ENCODE assay signal across 15 cellular contexts in genomic region chr2:199310654-199311275, GRCh38.
DNase-seq lines count a peak whose midpoint lies in the region; ATAC-seq and TF ChIP-seq lines count a peak whose summit lies in the region.
"Had no signal": no experiment of that assay in that cellular context is flagged by ENCODE, and none has a peak within 500 bp of the region (broad histone marks: within the 10 kb centered on the region; RNA-seq: fewer than 3 reads in every experiment).

No MANE protein-coding gene starts in this region.

- TF ChIP-seq POLR2A in adrenal gland (IDR thresholded peaks at IDR 0.05), result no peak

- no peaks in the 10 kb centered on the region for H3K27me3 ChIP-seq in adrenal gland

- CTCF ChIA-PET in WTC11 (lab: Charles Lee), result no interaction called here

- no peaks in the 10 kb centered on the region for H3K9me3 ChIP-seq in adrenal gland (replicated peaks in 1 of 3)

- H3K27me3 Mint-ChIP-seq in WTC11 (ENCODE audit: low read depth), result no peaks in the 10 kb centered on the region
- H3K27me3 Mint-ChIP-seq: activated naive CD8-positive, alpha-beta T cell treated with anti-CD3 and anti-CD28 coated beads, Interleukin-2, amount 10 ng/mL, durations not matched to agents 7 days and 5 days; IgD-negative memory B cell had no signal

- peaks cover 7% of the 10 kb centered on the region; the same call in 1 of the 2 replicates for H3K36me3 Mint-ChIP-seq in WTC11
- H3K36me3 Mint-ChIP-seq: activated naive CD8-positive, alpha-beta T cell treated with anti-CD3 and anti-CD28 coated beads, Interleukin-2, amount 10 ng/mL, durations not matched to agents 7 days and 5 days; IgD-negative memory B cell had no signal

- TF ChIP-seq CTCF in WTC11 (IDR thresholded peaks at IDR 0.05) (no peak), adrenal gland (IDR thresholded peaks at IDR 0.05) (no peak)

- DNase-seq in DMS53 (lab: John Stamatoyannopoulos, UW) (peak; percentile 72), NCI-H187 (lab: John Stamatoyannopoulos, UW) (peak; percentile 74 to 81), NCI-H510A (lab: John Stamatoyannopoulos, UW) (peak; percentile 85), WTC11 (ENCODE audit: low spot score) (no peak), adrenal gland (no peak), COLO829 (ENCODE audit: low spot score) (no peak), SKM-1 treated with dmso at 0.1 percent for 144 hours (lab: John Stamatoyannopoulos, UW; ENCODE audit: unreplicated experiment) (no peak), AG20443 (ENCODE audit: low spot score) (no peak)
- DNase-seq: activated CD4-positive, CD25-positive, alpha-beta regulatory T cell; activated naive CD8-positive, alpha-beta T cell treated with anti-CD3 and anti-CD28 coated beads, Interleukin-2, amount 10 ng/mL, durations not matched to agents 7 days and 5 days; MM.1S; Right ventricle myocardium superior; stimulated activated CD4-positive, alpha-beta T cell treated with anti-CD3 and anti-CD28 coated beads, Interleukin-4, amount 100 ng/mL, for 1 hour; T-helper 2 cell had no signal

- intact Hi-C loops in adrenal gland (cut with DNase I), result no loop called here

- no peaks in the 10 kb centered on the region for H3K9me3 Mint-ChIP-seq in WTC11
- H3K9me3 Mint-ChIP-seq: activated naive CD8-positive, alpha-beta T cell treated with anti-CD3 and anti-CD28 coated beads, Interleukin-2, amount 10 ng/mL, durations not matched to agents 7 days and 5 days had no signal

- H3K4me1 ChIP-seq in adrenal gland (replicated peaks in 1 of 2), result peaks cover 0 to 7% of the 10 kb centered on the region in 2 donors

- H3K27ac Mint-ChIP-seq in WTC11, result peak overlapping the region; percentile 76; the same call in 1 of the 2 replicates
- H3K27ac Mint-ChIP-seq: activated naive CD8-positive, alpha-beta T cell treated with anti-CD3 and anti-CD28 coated beads, Interleukin-2, amount 10 ng/mL, durations not matched to agents 7 days and 5 days; IgD-negative memory B cell had no signal

- no peak overlapping the region for H3K27ac ChIP-seq in adrenal gland

- POLR2A ChIA-PET in WTC11 (lab: Charles Lee), result no interaction called here

- H3K36me3 ChIP-seq in adrenal gland (replicated peaks in 1 of 2), result no peaks in the 10 kb centered on the region

- H3K4me3 Mint-ChIP-seq in WTC11, result no peak overlapping the region
- H3K4me3 Mint-ChIP-seq: activated naive CD8-positive, alpha-beta T cell treated with anti-CD3 and anti-CD28 coated beads, Interleukin-2, amount 10 ng/mL, durations not matched to agents 7 days and 5 days; IgD-negative memory B cell had no signal

- no peaks in the 10 kb centered on the region for H3K4me1 Mint-ChIP-seq in WTC11
- H3K4me1 Mint-ChIP-seq: activated naive CD8-positive, alpha-beta T cell treated with anti-CD3 and anti-CD28 coated beads, Interleukin-2, amount 10 ng/mL, durations not matched to agents 7 days and 5 days had no signal

- WGBS in adrenal gland, 4 donors, result 85 to 89% (median 87%) methylated on average over 4 to 5 of the region's 5 CpGs

- no peak overlapping the region for H3K4me3 ChIP-seq in adrenal gland

- ATAC-seq in WTC11, result no peak

TF ChIP-seq in WTC11, 78 proteins besides CTCF, POLR2A, EP300 and RAD21:
- TF ChIP-seq ETV6 (CRISPR knock-in tag; IDR thresholded peaks at IDR 0.05) (no peak), RELA (CRISPR knock-in tag; IDR thresholded peaks at IDR 0.05; ENCODE audit: borderline replicate concordance) (no peak), PRRX2 (CRISPR knock-in tag; IDR thresholded peaks at IDR 0.05) (no peak), ZNF671 (CRISPR knock-in tag; IDR thresholded peaks at IDR 0.05) (no peak), ZNF219 (CRISPR knock-in tag; IDR thresholded peaks at IDR 0.05; ENCODE audit: borderline replicate concordance) (no peak)
- TF ChIP-seq, protein P1, sequence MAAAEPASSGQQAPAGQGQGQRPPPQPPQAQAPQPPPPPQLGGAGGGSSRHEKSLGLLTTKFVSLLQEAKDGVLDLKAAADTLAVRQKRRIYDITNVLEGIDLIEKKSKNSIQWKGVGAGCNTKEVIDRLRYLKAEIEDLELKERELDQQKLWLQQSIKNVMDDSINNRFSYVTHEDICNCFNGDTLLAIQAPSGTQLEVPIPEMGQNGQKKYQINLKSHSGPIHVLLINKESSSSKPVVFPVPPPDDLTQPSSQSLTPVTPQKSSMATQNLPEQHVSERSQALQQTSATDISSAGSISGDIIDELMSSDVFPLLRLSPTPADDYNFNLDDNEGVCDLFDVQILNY (CRISPR knock-in tag; IDR thresholded peaks at IDR 0.05), result no peak
- TF ChIP-seq, protein P2, sequence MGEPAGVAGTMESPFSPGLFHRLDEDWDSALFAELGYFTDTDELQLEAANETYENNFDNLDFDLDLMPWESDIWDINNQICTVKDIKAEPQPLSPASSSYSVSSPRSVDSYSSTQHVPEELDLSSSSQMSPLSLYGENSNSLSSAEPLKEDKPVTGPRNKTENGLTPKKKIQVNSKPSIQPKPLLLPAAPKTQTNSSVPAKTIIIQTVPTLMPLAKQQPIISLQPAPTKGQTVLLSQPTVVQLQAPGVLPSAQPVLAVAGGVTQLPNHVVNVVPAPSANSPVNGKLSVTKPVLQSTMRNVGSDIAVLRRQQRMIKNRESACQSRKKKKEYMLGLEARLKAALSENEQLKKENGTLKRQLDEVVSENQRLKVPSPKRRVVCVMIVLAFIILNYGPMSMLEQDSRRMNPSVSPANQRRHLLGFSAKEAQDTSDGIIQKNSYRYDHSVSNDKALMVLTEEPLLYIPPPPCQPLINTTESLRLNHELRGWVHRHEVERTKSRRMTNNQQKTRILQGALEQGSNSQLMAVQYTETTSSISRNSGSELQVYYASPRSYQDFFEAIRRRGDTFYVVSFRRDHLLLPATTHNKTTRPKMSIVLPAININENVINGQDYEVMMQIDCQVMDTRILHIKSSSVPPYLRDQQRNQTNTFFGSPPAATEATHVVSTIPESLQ (CRISPR knock-in tag; IDR thresholded peaks at IDR 0.05), result no peak
- TF ChIP-seq, protein P3, sequence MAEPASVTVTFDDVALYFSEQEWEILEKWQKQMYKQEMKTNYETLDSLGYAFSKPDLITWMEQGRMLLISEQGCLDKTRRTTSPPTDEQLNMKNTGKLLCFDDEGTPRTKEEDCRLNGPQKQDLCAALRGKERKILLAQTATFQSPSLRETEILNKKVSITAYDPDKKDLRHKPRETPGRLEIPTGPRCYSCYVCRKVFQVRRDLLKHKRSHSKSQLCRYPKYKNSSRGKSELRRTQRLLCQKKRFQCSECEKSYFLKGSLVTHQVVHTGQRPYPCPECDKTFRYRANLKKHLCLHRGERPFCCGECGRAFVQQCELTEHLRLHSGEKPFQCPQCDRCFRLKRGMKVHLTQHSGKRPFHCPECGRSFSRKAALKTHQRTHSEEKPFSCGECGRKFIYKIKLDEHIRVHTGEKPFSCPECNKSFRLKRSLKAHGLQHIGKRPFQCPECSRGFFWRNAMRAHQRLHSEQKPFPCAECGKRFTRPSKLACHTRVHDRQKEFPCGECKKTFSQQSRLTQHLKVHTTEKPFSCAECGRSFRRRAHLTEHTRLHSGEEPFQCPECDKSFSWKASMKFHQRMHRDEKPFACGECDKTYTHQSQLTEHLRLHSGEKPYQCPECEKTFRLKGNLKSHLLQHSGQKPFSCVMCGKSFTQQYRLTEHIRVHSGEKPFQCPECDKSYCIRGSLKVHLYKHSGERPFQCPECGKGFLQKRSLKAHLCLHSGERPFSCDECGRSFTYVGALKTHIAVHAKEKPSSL (CRISPR knock-in tag; conservative IDR thresholded peaks at IDR 0.05), result no peak
- TF ChIP-seq, protein P4, sequence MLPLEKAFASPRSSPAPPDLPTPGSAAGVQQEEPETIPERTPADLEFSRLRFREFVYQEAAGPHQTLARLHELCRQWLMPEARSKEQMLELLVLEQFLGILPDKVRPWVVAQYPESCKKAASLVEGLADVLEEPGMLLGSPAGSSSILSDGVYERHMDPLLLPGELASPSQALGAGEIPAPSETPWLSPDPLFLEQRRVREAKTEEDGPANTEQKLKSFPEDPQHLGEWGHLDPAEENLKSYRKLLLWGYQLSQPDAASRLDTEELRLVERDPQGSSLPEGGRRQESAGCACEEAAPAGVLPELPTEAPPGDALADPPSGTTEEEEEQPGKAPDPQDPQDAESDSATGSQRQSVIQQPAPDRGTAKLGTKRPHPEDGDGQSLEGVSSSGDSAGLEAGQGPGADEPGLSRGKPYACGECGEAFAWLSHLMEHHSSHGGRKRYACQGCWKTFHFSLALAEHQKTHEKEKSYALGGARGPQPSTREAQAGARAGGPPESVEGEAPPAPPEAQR (CRISPR knock-in tag; IDR thresholded peaks at IDR 0.05), result no peak
- TF ChIP-seq, protein P5, sequence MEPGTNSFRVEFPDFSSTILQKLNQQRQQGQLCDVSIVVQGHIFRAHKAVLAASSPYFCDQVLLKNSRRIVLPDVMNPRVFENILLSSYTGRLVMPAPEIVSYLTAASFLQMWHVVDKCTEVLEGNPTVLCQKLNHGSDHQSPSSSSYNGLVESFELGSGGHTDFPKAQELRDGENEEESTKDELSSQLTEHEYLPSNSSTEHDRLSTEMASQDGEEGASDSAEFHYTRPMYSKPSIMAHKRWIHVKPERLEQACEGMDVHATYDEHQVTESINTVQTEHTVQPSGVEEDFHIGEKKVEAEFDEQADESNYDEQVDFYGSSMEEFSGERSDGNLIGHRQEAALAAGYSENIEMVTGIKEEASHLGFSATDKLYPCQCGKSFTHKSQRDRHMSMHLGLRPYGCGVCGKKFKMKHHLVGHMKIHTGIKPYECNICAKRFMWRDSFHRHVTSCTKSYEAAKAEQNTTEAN (CRISPR knock-in tag; IDR thresholded peaks at IDR 0.05), result no peak
- TF ChIP-seq, protein P6, sequence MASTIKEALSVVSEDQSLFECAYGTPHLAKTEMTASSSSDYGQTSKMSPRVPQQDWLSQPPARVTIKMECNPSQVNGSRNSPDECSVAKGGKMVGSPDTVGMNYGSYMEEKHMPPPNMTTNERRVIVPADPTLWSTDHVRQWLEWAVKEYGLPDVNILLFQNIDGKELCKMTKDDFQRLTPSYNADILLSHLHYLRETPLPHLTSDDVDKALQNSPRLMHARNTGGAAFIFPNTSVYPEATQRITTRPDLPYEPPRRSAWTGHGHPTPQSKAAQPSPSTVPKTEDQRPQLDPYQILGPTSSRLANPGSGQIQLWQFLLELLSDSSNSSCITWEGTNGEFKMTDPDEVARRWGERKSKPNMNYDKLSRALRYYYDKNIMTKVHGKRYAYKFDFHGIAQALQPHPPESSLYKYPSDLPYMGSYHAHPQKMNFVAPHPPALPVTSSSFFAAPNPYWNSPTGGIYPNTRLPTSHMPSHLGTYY (CRISPR knock-in tag; IDR thresholded peaks at IDR 0.05), result no peak
TF ChIP-seq in WTC11: peak in this region for 0.

Comparison
In these comparisons a context has a peak if more than half of its experiments do, and no peak if none do; other contexts are left out.
1. DNase-seq: peak in DMS53 (single experiment), NCI-H187 (2 of 2) and NCI-H510A (single experiment); none in WTC11 (single experiment), adrenal gland (0 of 7), COLO829 (single experiment), SKM-1 treated with dmso at 0.1 percent for 144 hours (single experiment) and AG20443 (single experiment).